Comparison of ENCODE assay signal across 17 cellular contexts in genomic region chr4:123790681-123791080, GRCh38.
"Had no signal": no experiment of that assay in that cellular context is flagged by ENCODE, and none has a peak within 500 bp of the region (broad histone marks: within the 10 kb centered on the region; RNA-seq: fewer than 3 reads in every experiment).

No MANE protein-coding gene starts in this region.

- DNase-seq: dorsolateral prefrontal cortex; effector CD4-positive, alpha-beta T cell; heart left ventricle; kidney; natural killer cell; occipital lobe; ovary; posterior cingulate gyrus; psoas muscle; right cardiac atrium; sigmoid colon; small intestine; stimulated activated CD4-positive, alpha-beta T cell treated with anti-CD3 and anti-CD28 coated beads, Interleukin-15, amount 100 ng/mL, for 24 hours; stimulated activated CD4-positive, alpha-beta T cell treated with anti-CD3 and anti-CD28 coated beads, Interleukin-2, amount 100 ng/mL, for 48 hours; stimulated activated naive B cell treated with anti-CD40 and anti-IgM and Interleukin-4, amounts not matched to agents 10 μg/mL and 1 μg/mL and 100 μg/mL, for 72 hours; stomach; thyroid gland had no signal
